19 cellular contexts compared by ENCODE assay signal in the genomic region with DNA sequence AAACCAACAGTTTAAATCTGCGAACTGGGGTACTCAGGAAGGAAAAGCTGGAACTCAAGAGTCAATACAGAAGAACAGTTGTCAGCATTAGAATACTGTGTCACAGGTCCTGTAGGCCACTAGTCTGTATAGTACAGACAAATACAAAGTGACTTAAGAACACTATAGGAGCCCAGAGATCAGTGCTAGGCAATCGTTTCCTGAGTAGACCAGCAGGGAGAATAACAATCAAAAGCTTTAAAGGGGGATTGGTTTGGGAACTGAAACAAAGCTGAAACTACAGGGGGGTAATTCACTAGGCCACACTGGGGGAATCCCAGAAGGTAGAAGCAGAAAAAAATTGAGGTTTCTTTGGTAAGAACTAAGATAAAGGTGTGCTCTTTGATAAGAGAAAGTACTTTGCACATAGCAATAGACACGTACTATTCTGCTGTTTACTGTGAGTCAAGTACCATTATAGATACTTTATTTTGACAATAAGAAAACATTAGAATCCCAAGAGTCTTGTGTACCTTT.
DNase-seq lines count a peak whose midpoint lies in the region; ATAC-seq, FAIRE-seq and TF ChIP-seq lines count a peak whose summit lies in the region.
"Had no signal": no experiment of that assay in that cellular context is flagged by ENCODE, and none has a peak within 500 bp of the region (broad histone marks: within the 10 kb centered on the region; RNA-seq: fewer than 3 reads in every experiment).

No MANE protein-coding gene starts in this region.

- TF ChIP-seq RAD21 in GM12878 (IDR thresholded peaks at IDR 0.05; ENCODE audit: insufficient read depth, low read depth, low read length) = no peak

- H2AFZ ChIP-seq in GM23338 = no peak overlapping the region
- H2AFZ ChIP-seq in GM12878 (ENCODE audit: control insufficient read depth, low read depth, low read length) = no peak overlapping the region
- H2AFZ ChIP-seq: GM23248 had no signal

- H3K9me3 ChIP-seq in NT2/D1 (ENCODE audit: insufficient read depth, low read length) = no peaks in the 10 kb centered on the region
- no peaks in the 10 kb centered on the region; the same call in 2 of the 3 replicates for H3K9me3 ChIP-seq in GM12878 (replicated peaks; ENCODE audit: control insufficient read depth, insufficient read depth, low read length)

- H3K9me3 Mint-ChIP-seq in GM23338 = no peaks in the 10 kb centered on the region
- H3K9me3 Mint-ChIP-seq: CD4-positive, alpha-beta T cell had no signal

- SMC1A ChIA-PET in GM12878 (lab: Charles Lee; ENCODE audit: uncharacterized antibody, unreplicated experiment) = no interaction called here

- in situ Hi-C loops in GM12878 (cut with MboI) = no loop called here

- H4K20me1 ChIP-seq in GM23338 (replicated peaks; ENCODE audit: insufficient read depth) = no peaks in the 10 kb centered on the region
- no peaks in the 10 kb centered on the region for H4K20me1 ChIP-seq in GM12878 (ENCODE audit: control insufficient read depth, insufficient read depth)

- H3K9ac ChIP-seq in NT2/D1 (ENCODE audit: insufficient read length, low read depth) (no peak overlapping the region), GM12878 (ENCODE audit: control insufficient read depth, insufficient read depth, low read length) (no peak overlapping the region)
- H3K9ac ChIP-seq: GM23248 had no signal

- H3K27me3 ChIP-seq in GM23338 (ENCODE audit: insufficient read depth) (no peaks in the 10 kb centered on the region), NT2/D1 (ENCODE audit: insufficient read depth, insufficient read length) (no peaks in the 10 kb centered on the region), GM12878 (replicated peaks in 1 of 2; ENCODE audit: control insufficient read depth in 2 of 2, insufficient read depth in 2 of 2, low read length in 1 of 2) (no peaks in the 10 kb centered on the region)

- H3K4me1 ChIP-seq in GM23338 (ENCODE audit: insufficient read depth) = no peaks in the 10 kb centered on the region
- H3K4me1 ChIP-seq in NT2/D1 (ENCODE audit: insufficient read depth, insufficient read length) = no peaks in the 10 kb centered on the region
- no peaks in the 10 kb centered on the region for H3K4me1 ChIP-seq in GM12878 (ENCODE audit: control insufficient read depth, insufficient read depth, low read length)

- H3K4me3 Mint-ChIP-seq in GM23338 = no peak overlapping the region
- H3K4me3 Mint-ChIP-seq: B cell; CD4-positive, alpha-beta T cell had no signal

- H3K27me3 Mint-ChIP-seq in GM23338 (ENCODE audit: insufficient read depth, low read depth, poor library complexity) = no peaks in the 10 kb centered on the region
- H3K27me3 Mint-ChIP-seq: B cell; CD4-positive, alpha-beta T cell had no signal

- no peak for TF ChIP-seq EP300 in GM12878 (IDR thresholded peaks at IDR 0.05; ENCODE audit: borderline replicate concordance in 1 of 2, control insufficient read depth in 1 of 2, low read depth in 2 of 2, low read length in 2 of 2)

- no peaks in the 10 kb centered on the region for H3K36me3 Mint-ChIP-seq in GM23338 (ENCODE audit: low read depth)

- H3F3A ChIP-seq in GM23338 (replicated peaks; ENCODE audit: low read depth) = no peaks in the 10 kb centered on the region

- intact Hi-C loops in GM12878 (cut with micrococcal nuclease; ENCODE audit: unreplicated experiment) = loop anchor here (10.0 kb wide), 1 partner anchor 304 kb away; no protein-coding TSS in a partner anchor

- POLR2A ChIA-PET in GM12878 (lab: Charles Lee) = no interaction called here

- DNase-seq in GM23338 (ENCODE audit: low spot score) (peak; percentile 37), NT2/D1 (ENCODE audit: low read depth, low spot score) (peak; percentile 25), GM12878 (ENCODE audit: low read depth, low spot score) (no peak), iPS-NIHi7 (ENCODE audit: extremely low spot score) (peak; percentile 21), NCI-H774 (lab: John Stamatoyannopoulos, UW) (no peak), NCI-H2107 treated with DMSO at 0.1 percent for 48 hours (lab: John Stamatoyannopoulos, UW; ENCODE audit: unreplicated experiment) (no peak)
- DNase-seq: C1 segment of cervical spinal cord; Calu3; CD4-positive, alpha-beta T cell; DMS79; GM23248; HCEC 1CT; IMR-90; KBM-7 had no signal

- CTCF ChIA-PET in GM12878 (lab: Yijun Ruan, JAX) = no interaction called here

- TF ChIP-seq CTCF in GM23338 (conservative IDR thresholded peaks at IDR 0.05; ENCODE audit: low read depth in 2 of 2) (no peak), GM12878 (IDR thresholded peaks at IDR 0.05 in 2 of 3, conservative IDR thresholded peaks at IDR 0.05 in 1 of 3; ENCODE audit: control insufficient read depth in 2 of 3, extremely low read depth in 1 of 3, insufficient read depth in 1 of 3, low read depth in 3 of 3, low read length in 3 of 3) (no peak)

- no TSS peak for BruUV-seq in GM12878 (replicated peaks; lab: Mats Ljungman, UMichigan)

- no peaks in the 10 kb centered on the region for H3K36me3 ChIP-seq in GM23338 (ENCODE audit: insufficient read depth)
- no peaks in the 10 kb centered on the region for H3K36me3 ChIP-seq in NT2/D1 (ENCODE audit: insufficient read depth, insufficient read length, low read length)
- no peaks in the 10 kb centered on the region for H3K36me3 ChIP-seq in GM12878 (ENCODE audit: control insufficient read depth in 2 of 2, insufficient read depth in 2 of 2, low read length in 1 of 2)

- H3K4me3 ChIP-seq in GM23338 (no peak overlapping the region), NT2/D1 (ENCODE audit: insufficient read length, low read depth) (no peak overlapping the region), GM12878 (no peak overlapping the region)
- H3K4me3 ChIP-seq: GM23248 had no signal

- H3K27ac ChIP-seq in GM23338 (ENCODE audit: low read depth) (no peak overlapping the region), GM12878 (ENCODE audit: control insufficient read depth, insufficient read depth) (no peak overlapping the region)
- H3K27ac ChIP-seq: GM23248 had no signal

- no peak for TF ChIP-seq POLR2A in GM12878 (IDR thresholded peaks at IDR 0.05; ENCODE audit: low read depth, low read length)

- H3K4me1 Mint-ChIP-seq in GM23338 = peaks cover 15% of the 10 kb centered on the region; the same call in 2 of the 3 replicates
- H3K4me1 Mint-ChIP-seq: B cell had no signal

- H3K9me2 ChIP-seq in GM23338 (ENCODE audit: insufficient read depth) = no peaks in the 10 kb centered on the region

- H3K27ac Mint-ChIP-seq in GM23338 = no peak overlapping the region
- H3K27ac Mint-ChIP-seq: B cell; CD4-positive, alpha-beta T cell had no signal

- RAD21 ChIA-PET in GM12878 (lab: Charles Lee; ENCODE audit: unreplicated experiment) = no interaction called here

- 4% methylated on average over 3 of the region's 3 CpGs for WGBS in GM12878 (ENCODE audit: insufficient coverage, insufficient replicate concordance, low lambda C conversion rate, missing lambda C conversion rate)

- ATAC-seq in GM23338 (peak; percentile 94), GM12878 (peak; percentile 43; the same call in 2 of the 3 replicates), HG03159 (IDR thresholded peaks at IDR 0.05; ENCODE audit: unreplicated experiment) (no peak), HG03139 (IDR thresholded peaks at IDR 0.05; ENCODE audit: unreplicated experiment) (no peak)

- H3K79me2 ChIP-seq in GM23338 (replicated peaks; ENCODE audit: insufficient read depth) (no peaks in the 10 kb centered on the region), GM12878 (ENCODE audit: control insufficient read depth, insufficient read depth, low read length) (no peaks in the 10 kb centered on the region)

- no peak for FAIRE-seq in GM12878 (lab: Jason Lieb, UNC)
- FAIRE-seq: A204.1, G401.6 had no signal

- H3K4me2 ChIP-seq in GM23338 = peak overlapping the region; percentile 58; the same call in 1 of the 2 replicates
- no peak overlapping the region for H3K4me2 ChIP-seq in GM12878 (ENCODE audit: control insufficient read depth, insufficient read depth)

TF ChIP-seq in GM23338, 12 proteins besides CTCF, POLR2A, EP300 and RAD21 (continues in another document):
- no peak for TF ChIP-seq ZNF331 (CRISPR knock-in tag; IDR thresholded peaks at IDR 0.05; ENCODE audit: low read depth)

TF ChIP-seq in GM12878, 131 proteins besides CTCF, POLR2A, EP300 and RAD21 (continues in another document):
- no peak for TF ChIP-seq TCF3 (IDR thresholded peaks at IDR 0.05; ENCODE audit: borderline replicate concordance, insufficient read depth, low read depth, low read length)
- TF ChIP-seq, protein P1, sequence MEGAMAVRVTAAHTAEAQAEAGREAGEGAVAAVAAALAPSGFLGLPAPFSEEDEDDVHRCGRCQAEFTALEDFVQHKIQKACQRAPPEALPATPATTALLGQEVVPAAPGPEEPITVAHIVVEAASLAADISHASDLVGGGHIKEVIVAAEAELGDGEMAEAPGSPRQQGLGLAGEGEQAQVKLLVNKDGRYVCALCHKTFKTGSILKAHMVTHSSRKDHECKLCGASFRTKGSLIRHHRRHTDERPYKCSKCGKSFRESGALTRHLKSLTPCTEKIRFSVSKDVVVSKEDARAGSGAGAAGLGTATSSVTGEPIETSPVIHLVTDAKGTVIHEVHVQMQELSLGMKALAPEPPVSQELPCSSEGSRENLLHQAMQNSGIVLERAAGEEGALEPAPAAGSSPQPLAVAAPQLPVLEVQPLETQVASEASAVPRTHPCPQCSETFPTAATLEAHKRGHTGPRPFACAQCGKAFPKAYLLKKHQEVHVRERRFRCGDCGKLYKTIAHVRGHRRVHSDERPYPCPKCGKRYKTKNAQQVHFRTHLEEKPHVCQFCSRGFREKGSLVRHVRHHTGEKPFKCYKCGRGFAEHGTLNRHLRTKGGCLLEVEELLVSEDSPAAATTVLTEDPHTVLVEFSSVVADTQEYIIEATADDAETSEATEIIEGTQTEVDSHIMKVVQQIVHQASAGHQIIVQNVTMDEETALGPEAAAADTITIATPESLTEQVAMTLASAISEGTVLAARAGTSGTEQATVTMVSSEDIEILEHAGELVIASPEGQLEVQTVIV (IDR thresholded peaks at IDR 0.05; ENCODE audit: borderline replicate concordance, partially characterized antibody) = no peak
- TF ChIP-seq, protein P2, sequence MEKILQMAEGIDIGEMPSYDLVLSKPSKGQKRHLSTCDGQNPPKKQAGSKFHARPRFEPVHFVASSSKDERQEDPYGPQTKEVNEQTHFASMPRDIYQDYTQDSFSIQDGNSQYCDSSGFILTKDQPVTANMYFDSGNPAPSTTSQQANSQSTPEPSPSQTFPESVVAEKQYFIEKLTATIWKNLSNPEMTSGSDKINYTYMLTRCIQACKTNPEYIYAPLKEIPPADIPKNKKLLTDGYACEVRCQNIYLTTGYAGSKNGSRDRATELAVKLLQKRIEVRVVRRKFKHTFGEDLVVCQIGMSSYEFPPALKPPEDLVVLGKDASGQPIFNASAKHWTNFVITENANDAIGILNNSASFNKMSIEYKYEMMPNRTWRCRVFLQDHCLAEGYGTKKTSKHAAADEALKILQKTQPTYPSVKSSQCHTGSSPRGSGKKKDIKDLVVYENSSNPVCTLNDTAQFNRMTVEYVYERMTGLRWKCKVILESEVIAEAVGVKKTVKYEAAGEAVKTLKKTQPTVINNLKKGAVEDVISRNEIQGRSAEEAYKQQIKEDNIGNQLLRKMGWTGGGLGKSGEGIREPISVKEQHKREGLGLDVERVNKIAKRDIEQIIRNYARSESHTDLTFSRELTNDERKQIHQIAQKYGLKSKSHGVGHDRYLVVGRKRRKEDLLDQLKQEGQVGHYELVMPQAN (conservative IDR thresholded peaks at IDR 0.05) = no peak
- TF ChIP-seq ETV6 (conservative IDR thresholded peaks at IDR 0.05 in 1 of 2, IDR thresholded peaks at IDR 0.05 in 1 of 2; ENCODE audit: borderline replicate concordance in 1 of 2, low read depth in 1 of 2) = no peak

Comparison
In these comparisons a context has a peak if more than half of its experiments do, and no peak if none do; other contexts are left out.
1. ATAC-seq: peak in GM23338 (single experiment) and GM12878 (single experiment); none in HG03159 (single experiment) and HG03139 (single experiment).
2. DNase-seq: peak in GM23338 (single experiment), NT2/D1 (single experiment) and iPS-NIHi7 (single experiment); none in GM12878 (single experiment), NCI-H774 (single experiment) and NCI-H2107 treated with DMSO at 0.1 percent for 48 hours (single experiment).